Comparison of ENCODE assay signal across 8 cellular contexts in genomic region chr9:133459476-133460404, GRCh38. TPM values are rescaled to one million over a fixed set of nuclear protein-coding genes. Genes with fewer than 3 reads are reported as not detected.
DNase-seq lines count a peak whose midpoint lies in the region; ATAC-seq and TF ChIP-seq lines count a peak whose summit lies in the region.

Gene CACFD1 (plus strand): TSS chr9:133459978. CDS start chr9:133460067, 89 bp downstream.

- WGBS in testis, 2 donors, result 0 to 2% methylated on average over 19 to 33 of the region's 86 CpGs

- H3K4me1 ChIP-seq in osteoblast (ENCODE audit: insufficient read depth, low read length), result peaks cover 4% of the 10 kb centered on the region
- H3K4me1 ChIP-seq in testis, result peaks cover 7% of the 10 kb centered on the region

- ATAC-seq in HG02571 (IDR thresholded peaks at IDR 0.05; ENCODE audit: unreplicated experiment) (peak; percentile 70), SK-N-SH treated with all-trans-retinoic acid at 6 μM for 48 hours (peak; percentile 92)

- H3K27me3 ChIP-seq in osteoblast (ENCODE audit: insufficient read depth, low read length), result no peaks in the 10 kb centered on the region
- no peaks in the 10 kb centered on the region for H3K27me3 ChIP-seq in testis

- peak; percentile 75 for DNase-seq in GM04504 (ENCODE audit: low read depth)
- peak; percentile 99 for DNase-seq in NCI-H1092 (lab: John Stamatoyannopoulos, UW)
- DNase-seq in glutamatergic neuron, result peak; percentile 99
- peak; percentile 100 for DNase-seq in osteoblast (ENCODE audit: insufficient read length, low spot score, missing footprints)
- DNase-seq in testis, result peak; percentile 99

- no peaks in the 10 kb centered on the region for H3K9me3 ChIP-seq in osteoblast (ENCODE audit: low read depth, low read length)
- no peaks in the 10 kb centered on the region for H3K9me3 ChIP-seq in testis

- TF ChIP-seq POLR2A in testis (IDR thresholded peaks at IDR 0.05), result peak; percentile 46

- H3K36me3 ChIP-seq in osteoblast (ENCODE audit: insufficient read depth, low read length) (no peaks in the 10 kb centered on the region), testis (ENCODE audit: low read depth, missing control alignments) (no peaks in the 10 kb centered on the region)

- H4K20me1 ChIP-seq in osteoblast (ENCODE audit: insufficient read depth, low read length), result peaks cover 20% of the 10 kb centered on the region

- peak within 1 kb of the TSS; percentile 82 for H3K4me3 Mint-ChIP-seq in activated naive CD8-positive, alpha-beta T cell
- H3K4me3 Mint-ChIP-seq in glutamatergic neuron (ENCODE audit: unreplicated experiment), result peak within 1 kb of the TSS; percentile 92

- no peaks in the 10 kb centered on the region for H3K79me2 ChIP-seq in osteoblast (ENCODE audit: insufficient read depth, low read length)

- intact Hi-C loops in testis (cut with DNase I; ENCODE audit: low total_unique reads), result no loop called here

- H3K9me3 Mint-ChIP-seq in activated naive CD8-positive, alpha-beta T cell (ENCODE audit: low read depth), result no peaks in the 10 kb centered on the region
- peaks cover 13% of the 10 kb centered on the region for H3K9me3 Mint-ChIP-seq in glutamatergic neuron (ENCODE audit: unreplicated experiment)

- no peaks in the 10 kb centered on the region for H3K27me3 Mint-ChIP-seq in activated naive CD8-positive, alpha-beta T cell
- peaks cover 11% of the 10 kb centered on the region for H3K27me3 Mint-ChIP-seq in glutamatergic neuron (ENCODE audit: unreplicated experiment)

- H3K27ac Mint-ChIP-seq in activated naive CD8-positive, alpha-beta T cell, result peak within 1 kb of the TSS; percentile 61
- H3K27ac Mint-ChIP-seq in glutamatergic neuron (ENCODE audit: unreplicated experiment), result peak within 1 kb of the TSS; percentile 93

- H3K27ac ChIP-seq in osteoblast (ENCODE audit: low read depth, low read length) (peak within 1 kb of the TSS; percentile 53), testis (peak within 1 kb of the TSS; percentile 79 to 94)

- peak within 1 kb of the TSS; percentile 88 for H3K4me2 ChIP-seq in osteoblast (ENCODE audit: insufficient read depth, low read length)

- no peak for TF ChIP-seq CTCF in glutamatergic neuron (IDR thresholded peaks at IDR 0.05; ENCODE audit: partially characterized antibody, unreplicated experiment)
- no peak for TF ChIP-seq CTCF in osteoblast (IDR thresholded peaks at IDR 0.05; ENCODE audit: extremely low read depth, low read depth, low read length)
- TF ChIP-seq CTCF in testis (IDR thresholded peaks at IDR 0.05), result peak in 1 of 3 experiments; percentile 17

- no peaks in the 10 kb centered on the region for H3K36me3 Mint-ChIP-seq in activated naive CD8-positive, alpha-beta T cell
- H3K36me3 Mint-ChIP-seq in glutamatergic neuron (ENCODE audit: unreplicated experiment), result no peaks in the 10 kb centered on the region

- peak within 1 kb of the TSS; percentile 93 for H3K4me3 ChIP-seq in osteoblast (ENCODE audit: insufficient read depth, low read length)
- peak within 1 kb of the TSS; percentile 67 to 85 for H3K4me3 ChIP-seq in testis

- H2AFZ ChIP-seq in osteoblast (ENCODE audit: low read length), result peak within 1 kb of the TSS; percentile 78

- peaks cover 6% of the 10 kb centered on the region for H3K4me1 Mint-ChIP-seq in activated naive CD8-positive, alpha-beta T cell (ENCODE audit: low read depth)
- H3K4me1 Mint-ChIP-seq in glutamatergic neuron (ENCODE audit: low read depth, unreplicated experiment), result peaks cover 24% of the 10 kb centered on the region

TF ChIP-seq in SK-N-SH treated with all-trans-retinoic acid at 6 μM for 48 hours, 23 proteins besides CTCF, POLR2A, EP300 and RAD21:
- TF ChIP-seq ESRRG (CRISPR knock-in tag; IDR thresholded peaks at IDR 0.05), result no peak
- no peak for TF ChIP-seq CSDC2 (CRISPR knock-in tag; IDR thresholded peaks at IDR 0.05)
- no peak for TF ChIP-seq TSHZ2 (CRISPR knock-in tag; IDR thresholded peaks at IDR 0.05)
- no peak for TF ChIP-seq ZFP3 (CRISPR knock-in tag; IDR thresholded peaks at IDR 0.05)
- no peak for TF ChIP-seq TCF4 (CRISPR knock-in tag; IDR thresholded peaks at IDR 0.05; ENCODE audit: borderline replicate concordance)
- TF ChIP-seq ISL1 (CRISPR knock-in tag; IDR thresholded peaks at IDR 0.05), result no peak
- TF ChIP-seq SNAI2 (CRISPR knock-in tag; IDR thresholded peaks at IDR 0.05), result no peak
- no peak for TF ChIP-seq TOX (CRISPR knock-in tag; IDR thresholded peaks at IDR 0.05; ENCODE audit: borderline replicate concordance)
- no peak for TF ChIP-seq OSR1 (CRISPR knock-in tag; IDR thresholded peaks at IDR 0.05)
- no peak for TF ChIP-seq ZFP30 (CRISPR knock-in tag; IDR thresholded peaks at IDR 0.05)
- no peak for TF ChIP-seq ZC3H10 (CRISPR knock-in tag; IDR thresholded peaks at IDR 0.05)
- TF ChIP-seq PATZ1 (CRISPR knock-in tag; IDR thresholded peaks at IDR 0.05; ENCODE audit: borderline replicate concordance), result no peak
- no peak for TF ChIP-seq CREB5 (CRISPR knock-in tag; IDR thresholded peaks at IDR 0.05; ENCODE audit: low read depth)
- TF ChIP-seq ZNF565 (CRISPR knock-in tag; conservative IDR thresholded peaks at IDR 0.05; ENCODE audit: low read depth), result no peak
- TF ChIP-seq GLIS3 (CRISPR knock-in tag; IDR thresholded peaks at IDR 0.05), result no peak
- no peak for TF ChIP-seq RARB (CRISPR knock-in tag; IDR thresholded peaks at IDR 0.05)
TF ChIP-seq in SK-N-SH treated with all-trans-retinoic acid at 6 μM for 48 hours: peak in this region for 0.

RNA-seq across cellular contexts. Expression of gene CACFD1, which starts in this region (rescaled TPM):
- total RNA-seq in glutamatergic neuron (ENCODE audit: unreplicated experiment) (45.4 TPM), osteoblast (8.0 and 9.0 TPM in 2 replicates), testis (10 to 100 TPM; 43.3 to 47.9 TPM)
- 34.7 TPM for polyA plus RNA-seq in testis (ENCODE audit: insufficient read depth, low read depth, low replicate concordance)

Comparison
In these comparisons a context has a peak if more than half of its experiments do, and no peak if none do; other contexts are left out.
1. Peak in every context shown above with its lines: DNase-seq, ATAC-seq, H3K4me3 ChIP-seq and H3K27ac ChIP-seq.